ENCODE assay signal across 9 cellular contexts in genomic region chr12:113467154-113467513, GRCh38. TPM values are rescaled to one million over a fixed set of nuclear protein-coding genes. Genes with fewer than 3 reads are reported as not detected.
A peak's percentile ranks its signal among the peaks of the same experiment; 100 is the strongest.
DNase-seq lines count a peak whose midpoint lies in the region; ATAC-seq and TF ChIP-seq lines count a peak whose summit lies in the region.
"Had no signal": no experiment of that assay in that cellular context is flagged by ENCODE, and none has a peak within 500 bp of the region (broad histone marks: within the 10 kb centered on the region; RNA-seq: fewer than 3 reads in every experiment).

No MANE protein-coding gene starts in this region.

- ATAC-seq in T-helper 17 cell = no peak

- DNase-seq in DMS53 (lab: John Stamatoyannopoulos, UW) (peak; percentile 83), DMS53 treated with DMSO at 0.1 percent for 48 hours (lab: John Stamatoyannopoulos, UW; ENCODE audit: unreplicated experiment) (no peak), T-helper 17 cell (no peak), glutamatergic neuron (no peak), skeletal muscle cell (ENCODE audit: low read depth) (no peak), NCI-H345 (lab: John Stamatoyannopoulos, UW) (no peak), foreskin melanocyte (no peak), inferior parietal cortex (ENCODE audit: extremely low spot score) (no peak)
- DNase-seq: activated T-cell treated with anti-CD3 and anti-CD28 coated beads, Interleukin-2, amount 50 U/mL, for 1 hour had no signal

- H3K9me3 ChIP-seq in T-helper 17 cell (ENCODE audit: control insufficient read depth, low read length, poor library complexity, severe bottlenecking) = no peaks in the 10 kb centered on the region

- peaks cover 7% of the 10 kb centered on the region for H3K36me3 Mint-ChIP-seq in T-helper 17 cell (ENCODE audit: low read depth)
- peaks cover 6% of the 10 kb centered on the region for H3K36me3 Mint-ChIP-seq in glutamatergic neuron (ENCODE audit: unreplicated experiment)

- H3K27ac Mint-ChIP-seq in T-helper 17 cell (no peak overlapping the region), glutamatergic neuron (ENCODE audit: unreplicated experiment) (peak overlapping the region; percentile 15)

- H3K27me3 Mint-ChIP-seq in T-helper 17 cell (peaks cover 69% of the 10 kb centered on the region), glutamatergic neuron (ENCODE audit: unreplicated experiment) (peaks cover 41% of the 10 kb centered on the region)

- TF ChIP-seq CTCF in glutamatergic neuron (IDR thresholded peaks at IDR 0.05; ENCODE audit: partially characterized antibody, unreplicated experiment) = no peak

- peak overlapping the region; percentile 33 for H3K4me3 ChIP-seq in skeletal muscle cell (ENCODE audit: low read depth, low read length)

- H3K4me3 Mint-ChIP-seq in T-helper 17 cell (peak overlapping the region; percentile 73), glutamatergic neuron (ENCODE audit: unreplicated experiment) (peak overlapping the region; percentile 83)

- H3K4me1 Mint-ChIP-seq in T-helper 17 cell (peaks cover 23% of the 10 kb centered on the region), glutamatergic neuron (ENCODE audit: low read depth, unreplicated experiment) (peaks cover 20% of the 10 kb centered on the region)

- H3K9me3 Mint-ChIP-seq in glutamatergic neuron (ENCODE audit: unreplicated experiment) = peaks cover 9% of the 10 kb centered on the region

RNA-seq across cellular contexts. Expression of gene LHX5, which starts 4.5 kb away (rescaled TPM):
- total RNA-seq in T-helper 17 cell (not detected), glutamatergic neuron (ENCODE audit: unreplicated experiment) (3.1 TPM)

RNA-seq across cellular contexts. Expression of gene SDSL, which starts 45.0 kb away (rescaled TPM):
- under 1 TPM in 1 of 2 donors, not detected in 1; 0.42 TPM for total RNA-seq in T-helper 17 cell
- 0.74 TPM for total RNA-seq in glutamatergic neuron (ENCODE audit: unreplicated experiment)
